Comparison of ENCODE assay signal across 1 cellular context in genomic region chr5:35780236-35780635, GRCh38.
TF ChIP-seq lines count a peak whose summit lies in the region.

No MANE protein-coding gene starts in this region.

TF ChIP-seq in SK-N-SH treated with all-trans-retinoic acid at 6 μM for 48 hours, 23 proteins besides CTCF, POLR2A, EP300 and RAD21 (continued from another document):
- no peak for TF ChIP-seq ZC3H10 (CRISPR knock-in tag; IDR thresholded peaks at IDR 0.05)
- TF ChIP-seq POU6F1 (CRISPR knock-in tag; IDR thresholded peaks at IDR 0.05; ENCODE audit: borderline replicate concordance, low read depth): no peak
- TF ChIP-seq ZFP30 (CRISPR knock-in tag; IDR thresholded peaks at IDR 0.05): no peak
- TF ChIP-seq ISL1 (CRISPR knock-in tag; IDR thresholded peaks at IDR 0.05): no peak
- TF ChIP-seq RARB (CRISPR knock-in tag; IDR thresholded peaks at IDR 0.05): no peak
- TF ChIP-seq GLIS3 (CRISPR knock-in tag; IDR thresholded peaks at IDR 0.05): no peak
- TF ChIP-seq SNAI2 (CRISPR knock-in tag; IDR thresholded peaks at IDR 0.05): no peak
- no peak for TF ChIP-seq PATZ1 (CRISPR knock-in tag; IDR thresholded peaks at IDR 0.05; ENCODE audit: borderline replicate concordance)
